In genomic region chr5:32090026-32090754, GRCh38 we compare ENCODE assay signal across 27 cellular contexts.
"Had no signal": no experiment of that assay in that cellular context is flagged by ENCODE, and none has a peak within 500 bp of the region (broad histone marks: within the 10 kb centered on the region; RNA-seq: fewer than 3 reads in every experiment).

No MANE protein-coding gene starts in this region.

- H3K4me1 ChIP-seq: foreskin keratinocyte, parathyroid adenoma had no signal

- H3K9me3 ChIP-seq: gastroesophageal sphincter, heart left ventricle, mucosa of descending colon, thyroid gland had no signal

- H3K9me3 Mint-ChIP-seq: memory B cell; mesothelial cell of epicardium; naive B cell; natural killer cell treated with Interleukin-12 subunit alpha and Interleukin-12 subunit beta and Interleukin-15 and Interleukin-18, amount 100 ng/mL, for 72 hours; neural crest cell; stimulated activated naive CD8-positive, alpha-beta T cell treated with anti-CD3 and anti-CD28 coated beads, Interleukin-15, amount 100 ng/mL, for 72 hours had no signal

- H3K27ac Mint-ChIP-seq: memory B cell; mesothelial cell of epicardium; naive B cell; natural killer cell treated with Interleukin-12 subunit alpha and Interleukin-12 subunit beta and Interleukin-15 and Interleukin-18, amount 100 ng/mL, for 72 hours; progenitor cell of endocrine pancreas; stimulated activated naive CD8-positive, alpha-beta T cell treated with anti-CD3 and anti-CD28 coated beads, Interleukin-15, amount 100 ng/mL, for 72 hours had no signal

- H3K4me3 ChIP-seq: dorsolateral prefrontal cortex, gastroesophageal sphincter, heart left ventricle, hepatocyte, lung, mucosa of descending colon, smooth muscle cell, thyroid gland had no signal

- H3K27ac ChIP-seq: epithelial cell of prostate, foreskin keratinocyte, gastroesophageal sphincter, heart left ventricle, hepatocyte, parathyroid adenoma, thyroid gland had no signal

- H3K4me1 Mint-ChIP-seq: mesothelial cell of epicardium; neural crest cell; stimulated activated naive CD8-positive, alpha-beta T cell treated with anti-CD3 and anti-CD28 coated beads, Interleukin-15, amount 100 ng/mL, for 72 hours had no signal

- H3K9ac ChIP-seq: parathyroid adenoma had no signal

- H3K4me3 Mint-ChIP-seq: memory B cell; mesothelial cell of epicardium; naive B cell; natural killer cell treated with Interleukin-12 subunit alpha and Interleukin-12 subunit beta and Interleukin-15 and Interleukin-18, amount 100 ng/mL, for 72 hours; neural crest cell; stimulated activated naive CD8-positive, alpha-beta T cell treated with anti-CD3 and anti-CD28 coated beads, Interleukin-15, amount 100 ng/mL, for 72 hours had no signal

- H3K36me3 Mint-ChIP-seq: memory B cell; naive B cell; natural killer cell treated with Interleukin-12 subunit alpha and Interleukin-12 subunit beta and Interleukin-15 and Interleukin-18, amount 100 ng/mL, for 72 hours had no signal

- H3K27me3 ChIP-seq: dorsolateral prefrontal cortex, foreskin keratinocyte, gastroesophageal sphincter, heart left ventricle, hepatocyte, thyroid gland had no signal

- ATAC-seq: foreskin keratinocyte; gastroesophageal sphincter; heart left ventricle; mucosa of descending colon; sciatic nerve; stimulated activated naive CD8-positive, alpha-beta T cell treated with anti-CD3 and anti-CD28 coated beads, Interleukin-15, amount 100 ng/mL, for 72 hours had no signal

- H3K27me3 Mint-ChIP-seq: memory B cell; naive B cell; natural killer cell treated with Interleukin-12 subunit alpha and Interleukin-12 subunit beta and Interleukin-15 and Interleukin-18, amount 100 ng/mL, for 72 hours; progenitor cell of endocrine pancreas; stimulated activated naive CD8-positive, alpha-beta T cell treated with anti-CD3 and anti-CD28 coated beads, Interleukin-15, amount 100 ng/mL, for 72 hours had no signal

- DNase-seq: dorsolateral prefrontal cortex; effector CD4-positive, alpha-beta T cell; foreskin keratinocyte; heart left ventricle; kidney; mucosa of descending colon; naive B cell; stimulated activated CD4-positive, alpha-beta T cell treated with anti-CD3 and anti-CD28 coated beads, Interleukin-12 subunit alpha, Interleukin-12 subunit beta, amount 100 ng/mL, for 4 hours; stimulated activated CD4-positive, alpha-beta T cell treated with anti-CD3 and anti-CD28 coated beads, Interleukin-1b, Interleukin-23, amount 100 ng/mL, for 48 hours; stimulated activated CD4-positive, alpha-beta T cell treated with anti-CD3 and anti-CD28 coated beads, Interleukin-4, amount 100 ng/mL, for 1 hour; stimulated activated CD8-positive, alpha-beta memory T cell treated with anti-CD3 and anti-CD28 coated beads, Interleukin-4, amount 100 ng/mL, for 48 hours; stimulated activated naive CD4-positive, alpha-beta T cell; stimulated activated naive CD8-positive, alpha-beta T cell treated with anti-CD3 and anti-CD28 coated beads, Interleukin-15, amount 100 ng/mL, for 72 hours; thyroid gland; trophoblast cell had no signal

- H3K36me3 ChIP-seq: thyroid gland had no signal
